In the genomic region with DNA sequence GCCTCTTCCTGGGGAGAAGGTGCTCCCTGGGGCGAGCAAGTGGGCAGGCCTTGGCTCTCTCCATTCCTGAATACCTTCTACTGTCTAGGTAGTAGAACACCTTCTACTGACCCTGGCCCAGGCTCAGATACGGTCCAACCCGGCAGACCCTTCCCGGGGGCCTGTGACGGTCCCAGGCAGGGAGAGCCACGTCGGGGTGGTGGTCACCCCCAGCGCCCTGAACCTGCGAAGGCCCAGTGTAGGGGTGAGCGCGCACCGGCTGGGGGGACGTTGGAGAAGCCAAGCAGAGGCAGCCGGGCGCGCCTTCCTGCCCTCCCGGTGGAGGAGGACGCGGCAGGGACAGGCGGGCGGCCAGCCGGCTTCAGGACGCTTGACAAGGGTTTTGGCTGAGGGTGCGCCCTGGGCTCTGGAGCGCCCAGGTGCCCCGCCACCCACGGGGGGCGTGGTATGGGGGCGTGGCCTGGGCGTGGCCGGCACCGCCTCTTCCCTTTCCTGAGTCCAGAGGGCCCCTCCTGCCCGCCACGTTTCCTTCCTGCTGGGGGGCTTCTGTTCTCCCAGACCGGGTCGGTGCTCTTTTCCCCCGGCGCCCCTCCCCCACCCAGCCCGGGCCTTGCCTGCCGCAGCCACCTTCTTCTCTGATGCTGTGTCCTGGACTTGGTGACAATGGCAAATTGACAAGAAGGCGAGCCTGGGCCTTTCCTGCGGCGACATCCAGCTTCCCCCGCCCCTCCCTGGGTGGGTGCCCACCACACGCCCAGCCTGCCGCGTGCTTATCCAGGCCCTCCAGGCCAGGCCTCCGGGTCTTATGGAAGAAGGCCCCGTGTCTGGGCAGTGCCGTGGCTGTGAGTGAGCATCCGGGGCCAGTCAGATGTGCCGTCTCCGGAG, we compare ENCODE assay signal across 9 cellular contexts. TPM values are rescaled to one million over a fixed set of nuclear protein-coding genes. Genes with fewer than 3 reads are reported as not detected.
DNase-seq lines count a peak whose midpoint lies in the region; ATAC-seq and TF ChIP-seq lines count a peak whose summit lies in the region.
"Had no signal": no experiment of that assay in that cellular context is flagged by ENCODE, and none has a peak within 500 bp of the region (broad histone marks: within the 10 kb centered on the region; RNA-seq: fewer than 3 reads in every experiment).

No MANE protein-coding gene starts in this region.

- peak overlapping the region; percentile 83 for H3K9ac ChIP-seq in BLaER1

- CTCF ChIA-PET in RWPE1 (lab: Yijun Ruan, JAX): no interaction called here

- no peaks in the 10 kb centered on the region for H3K36me3 Mint-ChIP-seq in activated naive CD4-positive, alpha-beta T cell treated with anti-CD3 and anti-CD28 coated beads, Interleukin-2, amount 50 U/mL, for 72 hours

- peak overlapping the region; percentile 50 to 84 for H3K27ac Mint-ChIP-seq in activated naive CD4-positive, alpha-beta T cell treated with anti-CD3 and anti-CD28 coated beads, Interleukin-2, amount 50 U/mL, for 72 hours

- ATAC-seq in GM21786 (IDR thresholded peaks at IDR 0.05; ENCODE audit: unreplicated experiment): peak; percentile 79
- peak; percentile 95 to 98 for ATAC-seq in activated naive CD4-positive, alpha-beta T cell treated with anti-CD3 and anti-CD28 coated beads, Interleukin-2, amount 50 U/mL, for 72 hours
- no peak for ATAC-seq in HG03039 (IDR thresholded peaks at IDR 0.05; ENCODE audit: unreplicated experiment)

- no peak for TF ChIP-seq CTCF in RWPE1 (conservative IDR thresholded peaks at IDR 0.05; ENCODE audit: low read depth)

- H3K4me1 ChIP-seq in BLaER1: peaks cover 90% of the 10 kb centered on the region

- POLR2A ChIA-PET in RWPE1 (lab: Yijun Ruan, JAX; ENCODE audit: low non-redundant PET): no interaction called here

- DNase-seq in RWPE1 (ENCODE audit: low spot score): peak; percentile 80
- peak; percentile 72 to 88 for DNase-seq in activated naive CD4-positive, alpha-beta T cell treated with anti-CD3 and anti-CD28 coated beads, Interleukin-2, amount 50 U/mL, for 72 hours (ENCODE audit: low spot score in 2 of 2)
- peak; percentile 73 for DNase-seq in islet precursor cell
- peak; percentile 26 to 74 (median 35) for DNase-seq in stimulated activated CD4-positive, alpha-beta T cell treated with anti-CD3 and anti-CD28 coated beads, TNF-alpha, amount 100 ng/mL, for 1 hour (ENCODE audit: low read depth in 3 of 3, low spot score in 1 of 3)
- no peak for DNase-seq in NCI-H2081 treated with DMSO at 0.1 percent for 48 hours (lab: John Stamatoyannopoulos, UW)
- DNase-seq: DND-41 had no signal

- H3K27ac ChIP-seq in BLaER1 (peak overlapping the region; percentile 91), RWPE1 (peak overlapping the region; percentile 95)

- H3K27me3 ChIP-seq in BLaER1: no peaks in the 10 kb centered on the region

- peaks cover 3 to 7% of the 10 kb centered on the region in 2 donors for H3K9me3 Mint-ChIP-seq in activated naive CD4-positive, alpha-beta T cell treated with anti-CD3 and anti-CD28 coated beads, Interleukin-2, amount 50 U/mL, for 72 hours

- H3K9me3 ChIP-seq in BLaER1: no peaks in the 10 kb centered on the region

- H3K4me2 ChIP-seq in BLaER1: peak overlapping the region; percentile 96

- H4K20me1 ChIP-seq in BLaER1: no peaks in the 10 kb centered on the region

- peak overlapping the region; percentile 67 for H3K4me3 ChIP-seq in BLaER1

- H3K36me3 ChIP-seq in BLaER1: no peaks in the 10 kb centered on the region

RNA-seq across cellular contexts. Expression of a gene that starts 24.5 kb away (rescaled TPM):
- 10 to 100 TPM; 11.7 to 12.1 TPM for total RNA-seq in activated naive CD4-positive, alpha-beta T cell treated with anti-CD3 and anti-CD28 coated beads, Interleukin-2, amount 50 U/mL, for 72 hours

RNA-seq across cellular contexts. Expression of a gene that starts 56.4 kb away (rescaled TPM):
- total RNA-seq in activated naive CD4-positive, alpha-beta T cell treated with anti-CD3 and anti-CD28 coated beads, Interleukin-2, amount 50 U/mL, for 72 hours: under 1 TPM; 0.10 to 0.68 TPM
